17 cellular contexts compared by ENCODE assay signal in the genomic region with DNA sequence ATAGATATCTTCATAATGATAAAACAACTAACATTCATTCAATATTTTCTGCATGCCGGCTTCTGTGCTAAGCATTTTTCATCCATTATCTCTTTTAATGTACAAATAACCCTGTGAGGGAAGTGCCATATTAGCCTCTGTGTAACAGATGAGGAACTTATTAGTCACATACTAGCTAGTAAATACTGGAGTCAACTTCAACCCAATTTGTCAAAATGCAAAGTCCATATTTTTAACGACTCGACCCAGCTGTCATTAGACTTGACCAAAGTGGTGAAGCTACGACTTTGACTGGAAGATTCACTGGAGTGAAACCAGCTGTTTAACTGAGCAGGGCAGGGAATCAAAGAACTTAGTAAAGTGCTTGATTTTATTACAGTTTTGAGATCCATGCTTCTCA.
"Had no signal": no experiment of that assay in that cellular context is flagged by ENCODE, and none has a peak within 500 bp of the region (broad histone marks: within the 10 kb centered on the region; RNA-seq: fewer than 3 reads in every experiment).

No MANE protein-coding gene starts in this region.

- FAIRE-seq: astrocyte, colon, islet of Langerhans, small intestine had no signal

- H3K9ac ChIP-seq: neural progenitor cell, parathyroid adenoma had no signal

- ATAC-seq: activated CD8-positive, alpha-beta T cell treated with anti-CD3 and anti-CD28 coated beads for 36 hours; left ventricle myocardium superior had no signal

- H3K36me3 Mint-ChIP-seq: neural progenitor cell had no signal

- H3K4me2 ChIP-seq: neural progenitor cell had no signal

- H3K27me3 ChIP-seq: esophagus muscularis mucosa, neural progenitor cell, vagina had no signal

- H3K27ac ChIP-seq: esophagus muscularis mucosa, neural progenitor cell, parathyroid adenoma, tibial artery, vagina, WERI-Rb-1 had no signal

- DNase-seq: activated CD4-positive, alpha-beta T cell treated with anti-CD3 and anti-CD28 coated beads for 4 hours; activated CD8-positive, alpha-beta memory T cell treated with anti-CD3 and anti-CD28 coated beads, Interleukin-2, amount 50 U/mL, for 4 hours; activated CD8-positive, alpha-beta T cell treated with anti-CD3 and anti-CD28 coated beads for 36 hours; foreskin melanocyte; head of caudate nucleus; left ventricle myocardium superior; retina; small intestine; tibial artery; WERI-Rb-1 had no signal

- H3K36me3 ChIP-seq: esophagus muscularis mucosa, neural progenitor cell, tibial artery, vagina, WERI-Rb-1 had no signal

- H3K9me3 ChIP-seq: esophagus muscularis mucosa, tibial artery, vagina had no signal

- H3K9me3 Mint-ChIP-seq: activated CD8-positive, alpha-beta T cell treated with anti-CD3 and anti-CD28 coated beads for 36 hours; neural progenitor cell had no signal

- H3K4me3 Mint-ChIP-seq: activated CD8-positive, alpha-beta T cell treated with anti-CD3 and anti-CD28 coated beads for 36 hours; neural progenitor cell had no signal

- H3K4me1 ChIP-seq: esophagus muscularis mucosa, parathyroid adenoma, tibial artery, vagina had no signal

- H3K79me2 ChIP-seq: parathyroid adenoma had no signal

- H2AFZ ChIP-seq: parathyroid adenoma had no signal

- H3K27me3 Mint-ChIP-seq: activated CD8-positive, alpha-beta T cell treated with anti-CD3 and anti-CD28 coated beads for 36 hours had no signal

- H3K27ac Mint-ChIP-seq: activated CD8-positive, alpha-beta T cell treated with anti-CD3 and anti-CD28 coated beads for 36 hours; neural progenitor cell had no signal

- H3K4me3 ChIP-seq: esophagus muscularis mucosa, neural progenitor cell, tibial artery, vagina had no signal
